In the genomic region with DNA sequence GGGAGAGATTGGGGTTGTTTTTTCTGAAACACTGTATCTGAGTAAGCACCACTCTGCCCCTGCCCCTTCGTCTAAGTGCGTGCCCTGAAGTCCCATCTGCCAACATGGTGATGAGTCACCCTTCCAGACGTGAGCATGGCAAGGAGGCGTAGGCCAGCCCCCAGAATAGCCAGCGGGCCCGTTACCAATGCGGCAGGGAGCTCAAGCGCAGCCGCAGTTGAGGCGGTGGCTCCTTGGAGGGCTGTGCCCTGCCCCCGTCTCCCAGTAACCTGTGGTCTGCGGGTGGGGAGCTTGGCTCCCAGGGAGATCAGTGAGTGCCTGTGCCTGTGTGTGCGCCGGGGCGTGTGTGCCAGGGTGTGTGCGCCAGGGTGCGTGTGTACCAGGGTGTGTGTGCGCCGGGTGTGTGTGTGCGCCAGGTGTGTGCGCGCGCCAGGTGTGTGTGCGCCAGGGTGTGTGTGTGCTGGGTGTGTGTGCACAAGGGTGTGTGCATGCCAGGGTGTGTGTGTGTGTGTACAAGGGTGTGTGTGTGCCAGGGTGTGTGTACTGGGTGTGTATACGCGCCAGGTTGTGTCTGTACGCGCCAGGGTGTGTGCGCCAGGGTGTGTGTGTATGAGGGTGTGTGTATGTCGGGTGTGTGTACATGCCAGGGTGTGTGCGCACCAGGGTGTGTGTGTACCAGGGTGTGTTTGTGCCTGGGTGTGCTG, we compare ENCODE assay signal across 8 cellular contexts.
A peak's percentile ranks its signal among the peaks of the same experiment; 100 is the strongest.
DNase-seq lines count a peak whose midpoint lies in the region; ATAC-seq, FAIRE-seq and TF ChIP-seq lines count a peak whose summit lies in the region.

No MANE protein-coding gene starts in this region.

- CTCF ChIA-PET in AG04450 (lab: Charles Lee): no interaction called here

- H3K9me3 ChIP-seq in AG04450 (ENCODE audit: control insufficient read depth, insufficient read depth, low read length) (peaks cover 4% of the 10 kb centered on the region; the same call in 1 of the 2 replicates), keratinocyte (ENCODE audit: control insufficient read depth, low read depth, low read length) (no peaks in the 10 kb centered on the region), ovary (no peaks in the 10 kb centered on the region)

- POLR2A ChIA-PET in AG04450 (lab: Yijun Ruan, JAX): interaction anchor here (0.6 kb wide), 1 partner anchor 12 kb away, joined by 5 read pairs; no protein-coding TSS in a partner anchor

- peak; percentile 13 for DNase-seq in AG04450 (ENCODE audit: low read depth, low spot score)
- peak; percentile 45 for DNase-seq in NCI-H1694 (lab: John Stamatoyannopoulos, UW)
- peak; percentile 42 for DNase-seq in activated T-cell treated with anti-CD3 and anti-CD28 coated beads, Interleukin-2, amount 50 U/mL, for 4 hours
- DNase-seq in keratinocyte (ENCODE audit: low read depth, low spot score): peak; percentile 97
- DNase-seq in DMS79 (lab: John Stamatoyannopoulos, UW): no peak
- DNase-seq in ovary: no peak

- H3K9me1 ChIP-seq in keratinocyte (ENCODE audit: control insufficient read depth, extremely low read depth, insufficient read depth, low read length): no peaks in the 10 kb centered on the region

- intact Hi-C loops in ovary (cut with DNase I): no loop called here

- H3K36me3 ChIP-seq in keratinocyte (ENCODE audit: control insufficient read depth in 2 of 2, extremely low read depth in 1 of 2, insufficient read depth in 2 of 2, low read length in 2 of 2): peaks cover 7% of the 10 kb centered on the region in 2 experiments
- no peaks in the 10 kb centered on the region for H3K36me3 ChIP-seq in ovary

- TF ChIP-seq POLR2A in ovary (IDR thresholded peaks at IDR 0.05): no peak

- H3K9me3 Mint-ChIP-seq in activated T-cell treated with anti-CD3 and anti-CD28 coated beads, Interleukin-2, amount 50 U/mL, for 4 hours: no peaks in the 10 kb centered on the region

- H3K4me3 Mint-ChIP-seq in activated T-cell treated with anti-CD3 and anti-CD28 coated beads, Interleukin-2, amount 50 U/mL, for 4 hours: peak overlapping the region; percentile 76

- FAIRE-seq in keratinocyte (lab: Jason Lieb, UNC): peak; percentile 94

- no peaks in the 10 kb centered on the region for H4K20me1 ChIP-seq in keratinocyte (ENCODE audit: control insufficient read depth, extremely low read depth, insufficient read depth, low read length)

- peaks cover 69% of the 10 kb centered on the region for H3K4me1 Mint-ChIP-seq in activated T-cell treated with anti-CD3 and anti-CD28 coated beads, Interleukin-2, amount 50 U/mL, for 4 hours (ENCODE audit: low read depth)

- H3K9ac ChIP-seq in keratinocyte (ENCODE audit: control insufficient read depth, extremely low read depth, insufficient read depth, low read length): peak overlapping the region; percentile 95

- H3K27me3 ChIP-seq in AG04450 (ENCODE audit: control insufficient read depth, insufficient read depth, low read length): no peaks in the 10 kb centered on the region
- H3K27me3 ChIP-seq in keratinocyte (ENCODE audit: control insufficient read depth, extremely low read depth, insufficient read depth, low read length): no peaks in the 10 kb centered on the region
- H3K27me3 ChIP-seq in ovary: no peaks in the 10 kb centered on the region

- no peak for TF ChIP-seq CTCF in AG04450 (IDR thresholded peaks at IDR 0.05; ENCODE audit: low read depth, low read length)
- no peak for TF ChIP-seq CTCF in keratinocyte (optimal IDR thresholded peaks at IDR 0.05 in 1 of 3, IDR thresholded peaks at IDR 0.05 in 1 of 3, conservative IDR thresholded peaks at IDR 0.05 in 1 of 3; ENCODE audit: extremely low read depth in 1 of 3, insufficient read depth in 2 of 3, low read length in 3 of 3)
- no peak for TF ChIP-seq CTCF in ovary (IDR thresholded peaks at IDR 0.05)

- dilution Hi-C loops in keratinocyte (cut with MboI; ENCODE audit: extremely low pct_ligation_motif_present, low sequenced_read_pairs): no loop called here

- no peak for TF ChIP-seq EP300 in ovary (IDR thresholded peaks at IDR 0.05)

- H3K79me2 ChIP-seq in keratinocyte (ENCODE audit: control insufficient read depth, insufficient read depth, low read length): no peaks in the 10 kb centered on the region

- peak overlapping the region; percentile 98 for H3K4me2 ChIP-seq in keratinocyte (ENCODE audit: control insufficient read depth, extremely low read depth, insufficient read depth, low read depth, low read length)

- peaks cover 34% of the 10 kb centered on the region for H3K4me1 ChIP-seq in keratinocyte (ENCODE audit: control insufficient read depth, extremely low read depth, insufficient read depth, low read length)
- peaks cover 5% of the 10 kb centered on the region for H3K4me1 ChIP-seq in ovary (ENCODE audit: insufficient read depth)

- H3K27ac ChIP-seq in AG04450 (ENCODE audit: low read depth, low read length) (peak overlapping the region; percentile 90), keratinocyte (ENCODE audit: control insufficient read depth, insufficient read depth, low read length) (peak overlapping the region; percentile 99), ovary (no peak overlapping the region)

- ATAC-seq in activated T-cell treated with anti-CD3 and anti-CD28 coated beads, Interleukin-2, amount 50 U/mL, for 4 hours: peak; percentile 13 to 21
- ATAC-seq in GM21367 (IDR thresholded peaks at IDR 0.05; ENCODE audit: unreplicated experiment) (no peak), HG03108 (IDR thresholded peaks at IDR 0.05; ENCODE audit: unreplicated experiment) (no peak)

- 82 to 91% (median 89%) methylated on average over 31 of the region's 31 CpGs for WGBS in ovary, 3 donors

- no peak overlapping the region for H3K4me3 ChIP-seq in AG04450 (ENCODE audit: low read depth, low read length)
- peak overlapping the region in 2 of 3 experiments; percentile 64 to 70 for H3K4me3 ChIP-seq in keratinocyte (ENCODE audit: control insufficient read depth in 2 of 3, extremely low read depth in 1 of 3, insufficient read depth in 2 of 3, low read depth in 1 of 3, low read length in 3 of 3)
- no peak overlapping the region for H3K4me3 ChIP-seq in ovary

- peaks cover 43% of the 10 kb centered on the region for H3K36me3 Mint-ChIP-seq in activated T-cell treated with anti-CD3 and anti-CD28 coated beads, Interleukin-2, amount 50 U/mL, for 4 hours (ENCODE audit: insufficient read depth)

- no peaks in the 10 kb centered on the region for H3K27me3 Mint-ChIP-seq in activated T-cell treated with anti-CD3 and anti-CD28 coated beads, Interleukin-2, amount 50 U/mL, for 4 hours (ENCODE audit: low read depth)

- peak overlapping the region; percentile 24 for H2AFZ ChIP-seq in keratinocyte (ENCODE audit: control insufficient read depth, low read length)

Comparison
In these comparisons a context has a peak if more than half of its experiments do, and no peak if none do; other contexts are left out.
1. DNase-seq: peak in AG04450 (single experiment), NCI-H1694 (single experiment), activated T-cell treated with anti-CD3 and anti-CD28 coated beads, Interleukin-2, amount 50 U/mL, for 4 hours (single experiment) and keratinocyte (single experiment); none in DMS79 (single experiment) and ovary (0 of 5).
2. H3K27ac ChIP-seq: peak in AG04450 (single experiment) and keratinocyte (single experiment); none in ovary (0 of 2).
3. H3K4me3 ChIP-seq: peak in keratinocyte (2 of 3); none in AG04450 (single experiment) and ovary (single experiment).
4. ATAC-seq: peak in activated T-cell treated with anti-CD3 and anti-CD28 coated beads, Interleukin-2, amount 50 U/mL, for 4 hours (2 of 2); none in GM21367 (single experiment) and HG03108 (single experiment).